Comparison of ENCODE assay signal across 8 cellular contexts in genomic region chr2:191635333-191636234, GRCh38. TPM values are rescaled to one million over a fixed set of nuclear protein-coding genes. Genes with fewer than 3 reads are reported as not detected.
A peak's percentile ranks its signal among the peaks of the same experiment; 100 is the strongest.
DNase-seq lines count a peak whose midpoint lies in the region; ATAC-seq and TF ChIP-seq lines count a peak whose summit lies in the region.

No MANE protein-coding gene starts in this region.

- no peak overlapping the region for H3K4me3 ChIP-seq in choroid plexus epithelial cell (ENCODE audit: low read depth, low read length)

- no peak for TF ChIP-seq CTCF in choroid plexus epithelial cell (conservative IDR thresholded peaks at IDR 0.05; ENCODE audit: low read depth, low read length)

- ATAC-seq in GM19452 (IDR thresholded peaks at IDR 0.05; ENCODE audit: unreplicated experiment) (peak; percentile 80), HG03432 (IDR thresholded peaks at IDR 0.05; ENCODE audit: unreplicated experiment) (peak; percentile 87)

- DNase-seq in Caki2 (ENCODE audit: low read depth), result peak; percentile 77
- peak; percentile 91 for DNase-seq in choroid plexus epithelial cell (ENCODE audit: low read depth)
- no peak for DNase-seq in posterior vena cava (ENCODE audit: low spot score)
- DNase-seq in RPMI8226, result no peak
- no peak for DNase-seq in NCI-H1048 (lab: John Stamatoyannopoulos, UW)
- DNase-seq in mesenteric fat pad (ENCODE audit: low spot score), result no peak

- intact Hi-C loops in posterior vena cava (cut with DNase I), result no loop called here

- in situ Hi-C loops in Caki2 (cut with HindIII; ENCODE audit: low pct_unique_long_range_greater_than_20kb, low sequenced_read_pairs), result no loop called here

RNA-seq across cellular contexts. Expression of gene NABP1, which starts 42.4 kb away (rescaled TPM):
- 13.9 and 18.7 TPM in 2 replicates for total RNA-seq in Caki2 (2014; rRNA removed; shearing (Covaris generic); ENCODE audit: low replicate concordance)
- total RNA-seq in posterior vena cava, result 10 to 100 TPM; 26.8 to 32.0 TPM
- 142 TPM for total RNA-seq in mesenteric fat pad

Comparison
In these comparisons a context has a peak if more than half of its experiments do, and no peak if none do; other contexts are left out.
1. DNase-seq: peak in Caki2 (single experiment) and choroid plexus epithelial cell (single experiment); none in posterior vena cava (single experiment), RPMI8226 (single experiment), NCI-H1048 (single experiment) and mesenteric fat pad (single experiment).